In the genomic region with DNA sequence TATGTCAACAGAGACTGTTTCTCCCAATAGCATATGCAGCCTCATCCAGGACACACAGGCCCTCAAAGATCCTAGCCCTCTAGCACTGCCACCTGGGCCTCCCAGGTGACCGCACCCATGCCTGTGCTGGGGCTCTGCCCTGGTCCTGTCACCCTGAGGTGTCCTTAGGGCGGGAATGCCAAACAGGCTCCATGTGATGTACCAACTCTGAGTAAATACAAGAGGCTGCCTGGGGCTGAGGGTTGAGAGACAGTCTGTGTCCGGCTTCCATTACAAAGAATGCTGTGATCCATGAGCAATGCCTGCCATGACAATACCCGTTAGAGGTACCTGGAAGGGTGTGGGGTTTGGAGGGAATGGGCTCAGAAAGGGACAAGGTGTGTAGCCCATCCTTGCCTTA, we compare ENCODE assay signal across 18 cellular contexts.
DNase-seq lines count a peak whose midpoint lies in the region; ATAC-seq and TF ChIP-seq lines count a peak whose summit lies in the region.
"Had no signal": no experiment of that assay in that cellular context is flagged by ENCODE, and none has a peak within 500 bp of the region (broad histone marks: within the 10 kb centered on the region; RNA-seq: fewer than 3 reads in every experiment).

No MANE protein-coding gene starts in this region.

- TF ChIP-seq CTCF in Caco-2 (IDR thresholded peaks at IDR 0.05; ENCODE audit: insufficient read depth in 1 of 2, low read depth in 1 of 2, low read length in 1 of 2, severe bottlenecking in 1 of 2, unreplicated experiment in 1 of 2), result no peak

- H3K9me3 ChIP-seq in Caco-2, result no peaks in the 10 kb centered on the region
- H3K9me3 ChIP-seq: A549, SJSA1 had no signal

- DNase-seq in NCI-H748 (lab: John Stamatoyannopoulos, UW; ENCODE audit: unreplicated experiment) (peak; percentile 15), NCI-H748 treated with DMSO at 0.1 percent for 48 hours (lab: John Stamatoyannopoulos, UW) (no peak), Caco-2 (peak; percentile 30 to 44), NCI-H146 treated with DMSO at 0.1 percent for 48 hours (lab: John Stamatoyannopoulos, UW; ENCODE audit: unreplicated experiment) (peak; percentile 15), islet precursor cell (peak; percentile 50), DMS79 (lab: John Stamatoyannopoulos, UW) (no peak)
- DNase-seq: CD4-positive, CD25-positive, alpha-beta regulatory T cell; EL; KBM-7; NCI-H1092; NCI-H187; NCI-H2171; NCI-H446 treated with DMSO at 0.1 percent for 48 hours; RPMI8226 had no signal

- no peaks in the 10 kb centered on the region for H3K9me3 Mint-ChIP-seq in Caco-2 (ENCODE audit: unreplicated experiment)
- H3K9me3 Mint-ChIP-seq: CD4-positive, CD25-positive, alpha-beta regulatory T cell had no signal

- peaks cover 6% of the 10 kb centered on the region for H3K4me1 Mint-ChIP-seq in Caco-2 (ENCODE audit: low read depth, unreplicated experiment)

- no peaks in the 10 kb centered on the region for H3K27me3 Mint-ChIP-seq in Caco-2 (ENCODE audit: insufficient read depth, unreplicated experiment)

- no TSS peak for BruUV-seq in Caco-2 (replicated peaks; lab: Mats Ljungman, UMichigan)

- H3K4me3 Mint-ChIP-seq in Caco-2 (ENCODE audit: unreplicated experiment), result no peak overlapping the region
- H3K4me3 Mint-ChIP-seq: CD4-positive, CD25-positive, alpha-beta regulatory T cell had no signal

- no peaks in the 10 kb centered on the region for H3K36me3 ChIP-seq in Caco-2 (ENCODE audit: control insufficient read depth, insufficient read depth, low read length)
- H3K36me3 ChIP-seq: SJSA1 had no signal

- no peaks in the 10 kb centered on the region for H3K27me3 ChIP-seq in Caco-2 (replicated peaks; ENCODE audit: control insufficient read depth, insufficient read depth, low read length)
- H3K27me3 ChIP-seq: SJSA1 had no signal

- CTCF ChIA-PET in Caco-2 (lab: Charles Lee), result no interaction called here

- no peak overlapping the region for H3K4me3 ChIP-seq in Caco-2 (ENCODE audit: low read depth, low read length)
- H3K4me3 ChIP-seq: A549, SJSA1 had no signal

- ATAC-seq in GM19035 (IDR thresholded peaks at IDR 0.05; ENCODE audit: unreplicated experiment) (no peak), GM21360 (IDR thresholded peaks at IDR 0.05; ENCODE audit: unreplicated experiment) (no peak)

- H3K27ac Mint-ChIP-seq in Caco-2 (ENCODE audit: unreplicated experiment), result no peak overlapping the region
- H3K27ac Mint-ChIP-seq: CD4-positive, CD25-positive, alpha-beta regulatory T cell had no signal

- intact Hi-C loops in Caco-2 (cut with micrococcal nuclease; ENCODE audit: unreplicated experiment), result no loop called here

- H3K36me3 Mint-ChIP-seq in Caco-2 (ENCODE audit: insufficient read depth, unreplicated experiment), result no peaks in the 10 kb centered on the region
- H3K36me3 Mint-ChIP-seq: CD4-positive, CD25-positive, alpha-beta regulatory T cell had no signal

- H3K4me1 ChIP-seq in Caco-2, result no peaks in the 10 kb centered on the region
- H3K4me1 ChIP-seq: A549, SJSA1 had no signal

- POLR2A ChIA-PET in Caco-2 (lab: Charles Lee), result no interaction called here

Comparison
In these comparisons a context has a peak if more than half of its experiments do, and no peak if none do; other contexts are left out.
1. DNase-seq: peak in NCI-H748 (single experiment), Caco-2 (2 of 2), NCI-H146 treated with DMSO at 0.1 percent for 48 hours (single experiment) and islet precursor cell (single experiment); none in NCI-H748 treated with DMSO at 0.1 percent for 48 hours (single experiment) and DMS79 (single experiment).